31 cellular contexts compared by ENCODE assay signal in the genomic region with DNA sequence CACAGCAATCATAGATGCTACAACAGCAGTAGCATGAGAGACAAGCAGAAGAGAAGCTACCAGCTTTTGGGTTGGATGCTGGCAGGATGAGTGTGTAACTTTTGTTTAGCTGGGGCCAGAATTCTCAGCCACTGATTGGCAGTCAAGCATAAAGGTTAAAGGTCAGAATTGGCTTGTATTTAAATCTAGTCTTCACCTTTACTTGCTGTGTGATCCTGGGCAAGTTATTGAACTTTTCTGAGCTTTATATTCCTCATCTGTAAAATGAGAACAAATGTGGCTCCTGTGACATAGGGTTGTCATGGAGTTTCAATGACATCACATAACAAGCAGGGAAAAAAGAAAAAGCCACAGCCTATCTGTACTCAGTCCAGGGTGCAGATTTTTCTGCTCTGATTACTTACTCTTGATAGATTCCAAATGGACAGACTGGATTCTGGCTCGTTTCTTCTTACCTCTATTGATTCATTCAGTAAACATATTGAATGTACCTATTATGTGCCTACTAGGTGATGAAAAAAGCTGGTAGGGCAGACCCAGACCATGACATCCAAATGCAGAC.
"Had no signal": no experiment of that assay in that cellular context is flagged by ENCODE, and none has a peak within 500 bp of the region (broad histone marks: within the 10 kb centered on the region; RNA-seq: fewer than 3 reads in every experiment).

No MANE protein-coding gene starts in this region.

- H3K9me3 Mint-ChIP-seq: dendritic cell treated with granulocyte-macrophage colony-stimulating factor and Interleukin-4, amounts not matched to agents 40 ng/mL and 50 ng/mL, for 4 days; naive thymus-derived CD8-positive, alpha-beta T cell; type B pancreatic cell had no signal

- ATAC-seq: gastroesophageal sphincter; left colon; naive thymus-derived CD8-positive, alpha-beta T cell; sciatic nerve; stimulated activated naive CD8-positive, alpha-beta T cell treated with anti-CD3 and anti-CD28 coated beads, Interleukin-15, Interleukin-2, amounts not matched to agents 100 U/mL and 50 U/mL, for 24 hours had no signal

- H2AFZ ChIP-seq: hepatocyte had no signal

- H3K4me3 ChIP-seq: adrenal gland, esophagus squamous epithelium, gastroesophageal sphincter, hepatocyte, ovary, skin epidermis, uterus had no signal

- H3K27me3 ChIP-seq: adrenal gland, gastroesophageal sphincter, hepatocyte, ovary, uterus had no signal

- H3K79me2 ChIP-seq: hepatocyte had no signal

- H3K36me3 ChIP-seq: adrenal gland, esophagus squamous epithelium, gastroesophageal sphincter, ovary, uterus had no signal

- DNase-seq: activated CD4-positive, alpha-beta T cell treated with anti-CD3 and anti-CD28 coated beads for 4 hours; activated CD4-positive, alpha-beta T cell treated with anti-CD3 and anti-CD28 coated beads, Interleukin-2, amount 50 U/mL, for 4 hours; activated effector memory CD4-positive, alpha-beta T cell treated with Interleukin-2 at 50 U/mL for 16 hours; activated naive CD4-positive, alpha-beta T cell treated with Interleukin-2 at 50 U/mL for 16 hours; activated T-cell treated with anti-CD3 and anti-CD28 coated beads for 4 hours; adrenal gland; aorta; central memory CD4-positive, alpha-beta T cell; effector CD4-positive, alpha-beta T cell; esophagus squamous epithelium; islet precursor cell; left colon; mammary epithelial cell; naive thymus-derived CD8-positive, alpha-beta T cell; ovary; stimulated activated CD4-positive, alpha-beta T cell treated with anti-CD3 and anti-CD28 coated beads, Interleukin-12 subunit alpha, Interleukin-12 subunit beta, amount 100 ng/mL, for 4 hours; stimulated activated CD4-positive, alpha-beta T cell treated with anti-CD3 and anti-CD28 coated beads, Interleukin-4, amount 100 ng/mL, for 1 hour; stimulated activated naive CD8-positive, alpha-beta T cell treated with anti-CD3 and anti-CD28 coated beads, Interleukin-15, Interleukin-2, amounts not matched to agents 100 U/mL and 50 U/mL, for 24 hours; uterus had no signal

- H3K27ac ChIP-seq: adrenal gland, epithelial cell of prostate, esophagus squamous epithelium, gastroesophageal sphincter, hepatocyte, ovary, skin epidermis, uterus, VCaP had no signal

- H3K4me3 Mint-ChIP-seq: activated naive CD8-positive, alpha-beta T cell; dendritic cell treated with granulocyte-macrophage colony-stimulating factor and Interleukin-4, amounts not matched to agents 40 ng/mL and 50 ng/mL, for 4 days; type B pancreatic cell had no signal

- H3K27ac Mint-ChIP-seq: activated naive CD8-positive, alpha-beta T cell; dendritic cell treated with granulocyte-macrophage colony-stimulating factor and Interleukin-4, amounts not matched to agents 40 ng/mL and 50 ng/mL, for 4 days; progenitor cell of endocrine pancreas; type B pancreatic cell had no signal

- H3K4me2 ChIP-seq: hepatocyte had no signal

- H3K9me3 ChIP-seq: adrenal gland, esophagus squamous epithelium, gastroesophageal sphincter, ovary, uterus had no signal

- H3K27me3 Mint-ChIP-seq: activated naive CD8-positive, alpha-beta T cell had no signal

- FAIRE-seq: endometrium, TTC549 had no signal

- H3K36me3 Mint-ChIP-seq: naive thymus-derived CD8-positive, alpha-beta T cell; type B pancreatic cell had no signal

- H3K4me1 ChIP-seq: uterus had no signal
